Comparison of ENCODE assay signal across 24 cellular contexts in the genomic region with DNA sequence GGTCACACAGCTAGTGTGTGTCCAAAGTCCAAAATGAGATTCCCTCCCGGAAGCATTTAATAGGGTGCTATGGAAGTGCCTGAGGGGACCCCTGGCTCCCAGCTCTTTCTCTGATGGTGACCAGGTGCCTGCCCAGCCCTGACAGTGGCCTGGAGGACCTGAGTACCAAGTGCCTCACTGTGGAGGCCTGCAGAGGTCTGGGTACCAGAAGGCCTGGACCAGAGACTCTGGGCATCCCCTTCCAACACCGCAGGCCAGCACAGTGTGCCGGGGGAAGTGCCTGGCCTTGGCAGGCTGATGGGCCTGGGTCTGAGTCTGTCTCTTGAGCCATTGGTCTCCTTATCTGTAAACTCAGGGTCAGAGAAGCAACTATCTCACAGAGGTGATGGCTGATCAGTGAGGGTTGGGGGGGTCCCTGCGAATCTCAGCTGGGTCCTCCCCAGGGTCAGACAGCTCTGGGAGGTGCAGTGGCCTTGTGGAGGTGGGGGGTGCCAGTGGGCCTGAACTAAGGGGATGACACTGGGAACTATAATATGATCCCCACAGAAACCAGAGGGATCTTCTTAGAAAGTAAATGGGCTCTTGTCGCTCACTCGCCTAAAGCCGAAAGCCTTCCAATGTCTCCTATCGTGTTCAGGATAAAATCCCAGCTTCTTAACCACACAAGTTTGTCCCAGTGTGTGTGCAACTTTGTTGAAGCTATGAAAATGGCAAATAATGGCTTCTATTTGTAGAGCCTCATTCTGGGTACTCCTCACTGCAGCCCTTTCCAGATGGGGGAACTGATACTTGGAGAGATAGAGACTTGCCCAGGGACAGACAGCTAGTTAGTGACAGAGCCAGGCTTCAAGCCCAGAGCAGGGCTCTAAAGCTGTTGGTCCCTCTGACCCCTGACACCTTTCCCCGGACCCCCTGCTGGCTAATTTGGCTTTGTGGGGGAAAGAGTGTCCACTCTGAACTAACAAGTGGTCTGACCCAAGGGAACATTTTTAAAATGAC.
"Had no signal": no experiment of that assay in that cellular context is flagged by ENCODE, and none has a peak within 500 bp of the region (broad histone marks: within the 10 kb centered on the region; RNA-seq: fewer than 3 reads in every experiment).

No MANE protein-coding gene starts in this region.

- ATAC-seq: heart left ventricle; sciatic nerve; stimulated activated memory B cell treated with anti-CD40 and anti-IgM and Interleukin-4, amounts not matched to agents 10 μg/mL and 1 μg/mL and 100 μg/mL, for 72 hours; stimulated activated naive CD8-positive, alpha-beta T cell treated with anti-CD3 and anti-CD28 coated beads, Interleukin-15, amount 100 ng/mL, for 72 hours had no signal

- H3K4me1 Mint-ChIP-seq: immature natural killer cell; naive B cell; stimulated activated memory B cell treated with anti-CD40 and anti-IgM and Interleukin-4, amounts not matched to agents 10 μg/mL and 1 μg/mL and 100 μg/mL, for 72 hours; stimulated activated naive CD8-positive, alpha-beta T cell treated with anti-CD3 and anti-CD28 coated beads, Interleukin-15, amount 100 ng/mL, for 72 hours had no signal

- H3K27me3 ChIP-seq: neutrophil, right atrium auricular region, tibial nerve, uterus had no signal

- H3K4me3 ChIP-seq: heart left ventricle, left ventricle myocardium inferior, lung, right atrium auricular region, skin epidermis, tibial nerve, uterus had no signal

- H3K9me3 ChIP-seq: heart left ventricle, left ventricle myocardium inferior, neutrophil, right atrium auricular region, tibial nerve, uterus had no signal

- H3K9me3 Mint-ChIP-seq: immature natural killer cell; mesothelial cell of epicardium; naive B cell; natural killer cell treated with Interleukin-12 subunit alpha and Interleukin-12 subunit beta and Interleukin-15 and Interleukin-18, amount 100 ng/mL, for 72 hours; stimulated activated memory B cell treated with anti-CD40 and anti-IgM and Interleukin-4, amounts not matched to agents 10 μg/mL and 1 μg/mL and 100 μg/mL, for 72 hours; stimulated activated naive CD8-positive, alpha-beta T cell treated with anti-CD3 and anti-CD28 coated beads, Interleukin-15, amount 100 ng/mL, for 72 hours; type B pancreatic cell had no signal

- DNase-seq: heart left ventricle; hypothalamus; immature natural killer cell; left ventricle myocardium inferior; mesendoderm; naive B cell; occipital lobe; stimulated activated CD4-positive, alpha-beta T cell treated with anti-CD3 and anti-CD28 coated beads, Interleukin-4, amount 100 ng/mL, for 24 hours; stimulated activated naive CD4-positive, alpha-beta T cell treated with Interleukin-2 at 50 U/mL for 16 hours; stimulated activated naive CD8-positive, alpha-beta T cell treated with anti-CD3 and anti-CD28 coated beads, Interleukin-15, amount 100 ng/mL, for 72 hours; substantia nigra; uterus had no signal

- H3K27ac ChIP-seq: heart left ventricle, left ventricle myocardium inferior, neutrophil, parathyroid adenoma, right atrium auricular region, skin epidermis, tibial nerve, uterus had no signal

- H3K4me1 ChIP-seq: heart left ventricle, left ventricle myocardium inferior, parathyroid adenoma, right atrium auricular region, tibial nerve, uterus had no signal

- H3K36me3 ChIP-seq: heart left ventricle, left ventricle myocardium inferior, neutrophil, right atrium auricular region, tibial nerve, uterus had no signal

- H3K9ac ChIP-seq: parathyroid adenoma had no signal

- H3K27ac Mint-ChIP-seq: immature natural killer cell; mesothelial cell of epicardium; naive B cell; natural killer cell treated with Interleukin-12 subunit alpha and Interleukin-12 subunit beta and Interleukin-15 and Interleukin-18, amount 100 ng/mL, for 72 hours; progenitor cell of endocrine pancreas; stimulated activated memory B cell treated with anti-CD40 and anti-IgM and Interleukin-4, amounts not matched to agents 10 μg/mL and 1 μg/mL and 100 μg/mL, for 72 hours; stimulated activated naive CD8-positive, alpha-beta T cell treated with anti-CD3 and anti-CD28 coated beads, Interleukin-15, amount 100 ng/mL, for 72 hours; type B pancreatic cell had no signal

- H2AFZ ChIP-seq: parathyroid adenoma had no signal

- H3K4me3 Mint-ChIP-seq: immature natural killer cell; mesothelial cell of epicardium; naive B cell; natural killer cell treated with Interleukin-12 subunit alpha and Interleukin-12 subunit beta and Interleukin-15 and Interleukin-18, amount 100 ng/mL, for 72 hours; stimulated activated memory B cell treated with anti-CD40 and anti-IgM and Interleukin-4, amounts not matched to agents 10 μg/mL and 1 μg/mL and 100 μg/mL, for 72 hours; stimulated activated naive CD8-positive, alpha-beta T cell treated with anti-CD3 and anti-CD28 coated beads, Interleukin-15, amount 100 ng/mL, for 72 hours; type B pancreatic cell had no signal

- H3K36me3 Mint-ChIP-seq: immature natural killer cell; mesothelial cell of epicardium; naive B cell; natural killer cell treated with Interleukin-12 subunit alpha and Interleukin-12 subunit beta and Interleukin-15 and Interleukin-18, amount 100 ng/mL, for 72 hours; stimulated activated memory B cell treated with anti-CD40 and anti-IgM and Interleukin-4, amounts not matched to agents 10 μg/mL and 1 μg/mL and 100 μg/mL, for 72 hours; type B pancreatic cell had no signal
